In the genomic region with DNA sequence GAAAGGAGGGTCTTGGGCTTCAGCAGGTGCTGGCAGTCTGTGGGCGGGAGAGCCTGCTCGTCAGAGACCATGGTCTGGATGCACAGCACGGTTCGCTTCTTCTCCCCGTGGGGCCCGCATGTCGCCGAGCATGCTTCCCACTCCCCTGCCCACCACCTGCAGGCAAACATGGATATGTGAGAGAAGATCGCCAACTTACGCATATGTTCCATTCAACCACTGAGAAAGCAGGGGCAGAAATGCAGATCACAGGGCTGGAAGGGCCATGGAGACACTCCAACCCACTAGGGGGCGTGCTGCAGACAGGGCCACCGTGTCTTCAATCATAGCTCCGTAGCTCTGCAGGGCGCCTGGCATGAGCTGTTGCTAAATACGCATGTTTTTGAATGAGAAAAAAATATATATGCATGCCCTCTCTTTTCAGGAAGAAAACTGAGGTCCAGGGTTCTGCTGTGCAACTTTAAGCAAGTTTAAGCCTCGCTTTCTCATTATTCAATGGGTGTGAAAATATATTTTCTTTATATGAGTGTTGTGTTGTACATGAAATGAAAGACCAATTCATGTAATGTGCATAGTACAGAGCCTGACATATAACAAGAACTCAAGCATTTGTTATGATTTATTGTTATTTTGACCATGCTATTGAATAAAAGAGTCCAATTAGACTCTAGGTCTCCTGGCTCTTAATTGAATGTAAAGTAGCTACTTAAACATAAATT, we compare ENCODE assay signal across 8 cellular contexts.
A peak's percentile ranks its signal among the peaks of the same experiment; 100 is the strongest.
DNase-seq lines count a peak whose midpoint lies in the region; ATAC-seq and TF ChIP-seq lines count a peak whose summit lies in the region.

No MANE protein-coding gene starts in this region.

- no peaks in the 10 kb centered on the region for H3K36me3 ChIP-seq in kidney epithelial cell (ENCODE audit: control insufficient read depth, insufficient read depth, low read length)
- no peaks in the 10 kb centered on the region for H3K36me3 ChIP-seq in transverse colon

- H3K36me3 Mint-ChIP-seq in CD4-positive, alpha-beta T cell (ENCODE audit: low read depth), result no peaks in the 10 kb centered on the region
- no peaks in the 10 kb centered on the region for H3K36me3 Mint-ChIP-seq in activated T-cell treated with anti-CD3 and anti-CD28 coated beads, Interleukin-2, amount 50 U/mL, for 24 hours (ENCODE audit: low read depth)

- no peak overlapping the region for H3K4me3 Mint-ChIP-seq in CD4-positive, alpha-beta T cell
- H3K4me3 Mint-ChIP-seq in activated T-cell treated with anti-CD3 and anti-CD28 coated beads, Interleukin-2, amount 50 U/mL, for 24 hours, result no peak overlapping the region

- DNase-seq in CD4-positive, alpha-beta T cell, result peak in 3 of 10 experiments; percentile 3 to 8 (median 8)
- DNase-seq in NCI-H1694 treated with DMSO at 0.1 percent for 48 hours (lab: John Stamatoyannopoulos, UW) (peak; percentile 31), kidney epithelial cell (ENCODE audit: low read depth) (no peak), transverse colon (peak; percentile 22), DMS153 treated with DMSO at 0.1 percent for 48 hours (lab: John Stamatoyannopoulos, UW; ENCODE audit: unreplicated experiment) (no peak), SIG-M5 (lab: John Stamatoyannopoulos, UW) (no peak)
- DNase-seq in activated T-cell treated with anti-CD3 and anti-CD28 coated beads, Interleukin-2, amount 50 U/mL, for 24 hours, result peak; percentile 48

- H3K27ac ChIP-seq in CD4-positive, alpha-beta T cell (ENCODE audit: low read depth, low read length), result no peak overlapping the region
- no peak overlapping the region for H3K27ac ChIP-seq in transverse colon

- H3K27me3 Mint-ChIP-seq in CD4-positive, alpha-beta T cell, result peaks cover 5% of the 10 kb centered on the region
- H3K27me3 Mint-ChIP-seq in activated T-cell treated with anti-CD3 and anti-CD28 coated beads, Interleukin-2, amount 50 U/mL, for 24 hours, result no peaks in the 10 kb centered on the region

- H3K9me3 Mint-ChIP-seq in CD4-positive, alpha-beta T cell, result no peaks in the 10 kb centered on the region
- no peaks in the 10 kb centered on the region for H3K9me3 Mint-ChIP-seq in activated T-cell treated with anti-CD3 and anti-CD28 coated beads, Interleukin-2, amount 50 U/mL, for 24 hours

- no peaks in the 10 kb centered on the region for H3K9me3 ChIP-seq in CD4-positive, alpha-beta T cell (ENCODE audit: control insufficient read depth, low read length)
- no peaks in the 10 kb centered on the region for H3K9me3 ChIP-seq in transverse colon

- H3K4me3 ChIP-seq in kidney epithelial cell (ENCODE audit: low read depth, low read length) (no peak overlapping the region), transverse colon (no peak overlapping the region)

- H3K4me1 ChIP-seq in transverse colon, result no peaks in the 10 kb centered on the region

- no peak overlapping the region for H3K27ac Mint-ChIP-seq in CD4-positive, alpha-beta T cell
- H3K27ac Mint-ChIP-seq in activated T-cell treated with anti-CD3 and anti-CD28 coated beads, Interleukin-2, amount 50 U/mL, for 24 hours, result no peak overlapping the region

- no peak for TF ChIP-seq EP300 in transverse colon (IDR thresholded peaks at IDR 0.05; ENCODE audit: low read depth)

- TF ChIP-seq CTCF in CD4-positive, alpha-beta T cell (IDR thresholded peaks at IDR 0.05), result peak; percentile 23
- TF ChIP-seq CTCF in kidney epithelial cell (IDR thresholded peaks at IDR 0.05; ENCODE audit: insufficient read depth, low read length, poor library complexity, severe bottlenecking) (peak; percentile 62), transverse colon (IDR thresholded peaks at IDR 0.05) (peak in 4 of 5 experiments; percentile 13 to 31 (median 20))

- intact Hi-C loops in CD4-positive, alpha-beta T cell (cut with DNase I, micrococcal nuclease), result loop anchor here (5.0 to 10.0 kb wide), 2 partner anchors 343 to 346 kb away; a partner anchor contains a TSS
- intact Hi-C loops in transverse colon (cut with DNase I; ENCODE audit: low total_unique reads), result no loop called here

- ATAC-seq in CD4-positive, alpha-beta T cell (ENCODE audit: poor library complexity), result no peak
- ATAC-seq in GM19467 (IDR thresholded peaks at IDR 0.05; ENCODE audit: unreplicated experiment), result peak; percentile 70

- H3K4me1 Mint-ChIP-seq in CD4-positive, alpha-beta T cell (ENCODE audit: low read depth), result no peaks in the 10 kb centered on the region
- no peaks in the 10 kb centered on the region for H3K4me1 Mint-ChIP-seq in activated T-cell treated with anti-CD3 and anti-CD28 coated beads, Interleukin-2, amount 50 U/mL, for 24 hours (ENCODE audit: low read depth)

- POLR2A ChIA-PET in CD4-positive, alpha-beta T cell (lab: Charles Lee), result no interaction called here

- no peaks in the 10 kb centered on the region for H3K27me3 ChIP-seq in CD4-positive, alpha-beta T cell (ENCODE audit: control insufficient read depth, insufficient read depth, low read length)
- H3K27me3 ChIP-seq in kidney epithelial cell (ENCODE audit: control insufficient read depth, insufficient read depth, low read length) (no peaks in the 10 kb centered on the region), transverse colon (no peaks in the 10 kb centered on the region)

- TF ChIP-seq POLR2A in transverse colon (IDR thresholded peaks at IDR 0.05), result no peak

- 68 to 73% methylated on average over 1 to 16 of the region's 16 CpGs for WGBS in transverse colon (ENCODE audit: low coverage in 1 of 2), 2 donors

- CTCF ChIA-PET in CD4-positive, alpha-beta T cell (lab: Charles Lee), result interaction anchor here (1.0 kb wide), 1 partner anchor 346 kb away, joined by 3 read pairs; no protein-coding TSS in a partner anchor

- in situ Hi-C loops in transverse colon (cut with MboI; ENCODE audit: low pct_ligation_motif_present in 1 of 4, low pct_unique_long_range_greater_than_20kb in 1 of 4, low sequenced_read_pairs in 3 of 4), result no loop called here

Comparison
In these comparisons a context has a peak if more than half of its experiments do, and no peak if none do; other contexts are left out.
1. DNase-seq: peak in NCI-H1694 treated with DMSO at 0.1 percent for 48 hours (single experiment), activated T-cell treated with anti-CD3 and anti-CD28 coated beads, Interleukin-2, amount 50 U/mL, for 24 hours (single experiment) and transverse colon (single experiment); none in kidney epithelial cell (single experiment), DMS153 treated with DMSO at 0.1 percent for 48 hours (single experiment) and SIG-M5 (single experiment).
2. Peak in every context shown above with its lines, with median percentiles within 50 percentile points of each other: CTCF ChIP-seq.